In genomic region chr12:89157413-89157812, GRCh38 we compare ENCODE assay signal across 17 cellular contexts.
DNase-seq lines count a peak whose midpoint lies in the region; ATAC-seq, FAIRE-seq and TF ChIP-seq lines count a peak whose summit lies in the region.
"Had no signal": no experiment of that assay in that cellular context is flagged by ENCODE, and none has a peak within 500 bp of the region (broad histone marks: within the 10 kb centered on the region; RNA-seq: fewer than 3 reads in every experiment).

No MANE protein-coding gene starts in this region.

- H3K9me3 ChIP-seq in GM23248 (ENCODE audit: low read depth), result no peaks in the 10 kb centered on the region
- no peaks in the 10 kb centered on the region for H3K9me3 ChIP-seq in astrocyte (ENCODE audit: insufficient read depth, low read depth, low read length)
- no peaks in the 10 kb centered on the region for H3K9me3 ChIP-seq in neural progenitor cell (ENCODE audit: low read depth)

- H3K9me2 ChIP-seq in GM23248 (ENCODE audit: insufficient read depth), result no peaks in the 10 kb centered on the region

- H3K36me3 Mint-ChIP-seq in astrocyte (ENCODE audit: low read depth, unreplicated experiment), result no peaks in the 10 kb centered on the region
- H3K36me3 Mint-ChIP-seq in neural progenitor cell, result no peaks in the 10 kb centered on the region
- H3K36me3 Mint-ChIP-seq: IgD-negative memory B cell, memory B cell had no signal

- no peak overlapping the region for H3K27ac Mint-ChIP-seq in astrocyte (ENCODE audit: unreplicated experiment)
- H3K27ac Mint-ChIP-seq in neural progenitor cell, result peak overlapping the region; percentile 30
- H3K27ac Mint-ChIP-seq: IgD-negative memory B cell, memory B cell had no signal

- H3K4me1 Mint-ChIP-seq in astrocyte (ENCODE audit: low read depth, unreplicated experiment) (peaks cover 11% of the 10 kb centered on the region), neural progenitor cell (peaks cover 20% of the 10 kb centered on the region)

- FAIRE-seq in astrocyte (lab: Jason Lieb, UNC) (peak; percentile 50), frontal cortex (lab: Jason Lieb, UNC) (no peak)

- H3K4me3 ChIP-seq in GM23248, result no peak overlapping the region
- no peak overlapping the region for H3K4me3 ChIP-seq in astrocyte (ENCODE audit: insufficient read depth, low read depth, low read length)
- no peak overlapping the region for H3K4me3 ChIP-seq in neural progenitor cell

- H3F3A ChIP-seq in GM23248 (ENCODE audit: insufficient read depth) (peaks cover 60% of the 10 kb centered on the region), neural progenitor cell (ENCODE audit: low read depth) (no peaks in the 10 kb centered on the region)

- H3K4me1 ChIP-seq in GM23248 (ENCODE audit: insufficient read depth) (peaks cover 72% of the 10 kb centered on the region), astrocyte (ENCODE audit: insufficient read depth, low read length) (peaks cover 24% of the 10 kb centered on the region), neural progenitor cell (peaks cover 18% of the 10 kb centered on the region)

- H3K9ac ChIP-seq in GM23248 (no peak overlapping the region), astrocyte (ENCODE audit: low read length) (no peak overlapping the region), neural progenitor cell (no peak overlapping the region)

- H3K27ac ChIP-seq in GM23248 (peak overlapping the region; percentile 87), astrocyte (ENCODE audit: low read depth, low read length) (no peak overlapping the region), neural progenitor cell (no peak overlapping the region)
- H3K27ac ChIP-seq: C4-2B had no signal

- H3K36me3 ChIP-seq in GM23248 (ENCODE audit: low read depth) (no peaks in the 10 kb centered on the region), astrocyte (ENCODE audit: insufficient read depth, low read length) (no peaks in the 10 kb centered on the region), neural progenitor cell (no peaks in the 10 kb centered on the region)

- WGBS in GM23248 (ENCODE audit: low coverage in 1 of 2, low lambda C conversion rate in 2 of 2, missing lambda C conversion rate in 2 of 2), 2 experiments, result 64% methylated on average over 2 of the region's 2 CpGs

- H3K4me2 ChIP-seq in GM23248 (ENCODE audit: unreplicated experiment) (no peak overlapping the region), astrocyte (ENCODE audit: low read length) (no peak overlapping the region), neural progenitor cell (no peak overlapping the region)

- H3K79me2 ChIP-seq in GM23248 (ENCODE audit: insufficient read depth) (no peaks in the 10 kb centered on the region), astrocyte (ENCODE audit: insufficient read depth, low read length) (no peaks in the 10 kb centered on the region), neural progenitor cell (ENCODE audit: low read depth) (no peaks in the 10 kb centered on the region)

- no peaks in the 10 kb centered on the region for H3K9me3 Mint-ChIP-seq in astrocyte (ENCODE audit: unreplicated experiment)
- no peaks in the 10 kb centered on the region for H3K9me3 Mint-ChIP-seq in neural progenitor cell
- H3K9me3 Mint-ChIP-seq: memory B cell had no signal

- H3K4me3 Mint-ChIP-seq in astrocyte (ENCODE audit: unreplicated experiment), result no peak overlapping the region
- no peak overlapping the region for H3K4me3 Mint-ChIP-seq in neural progenitor cell
- H3K4me3 Mint-ChIP-seq: memory B cell had no signal

- H3K27me3 ChIP-seq in GM23248 (replicated peaks; ENCODE audit: insufficient read depth) (no peaks in the 10 kb centered on the region), astrocyte (ENCODE audit: insufficient read depth, low read length) (no peaks in the 10 kb centered on the region), neural progenitor cell (no peaks in the 10 kb centered on the region)

- no peaks in the 10 kb centered on the region for H3K27me3 Mint-ChIP-seq in astrocyte (ENCODE audit: low read depth, unreplicated experiment)
- H3K27me3 Mint-ChIP-seq in neural progenitor cell (ENCODE audit: insufficient read depth, low read depth), result peaks cover 2% of the 10 kb centered on the region
- H3K27me3 Mint-ChIP-seq: IgD-negative memory B cell had no signal

- ATAC-seq in GM18907 (IDR thresholded peaks at IDR 0.05; ENCODE audit: unreplicated experiment), result no peak
- ATAC-seq: esophagus mucosa, Panc1 had no signal

- DNase-seq in DMS153 (lab: John Stamatoyannopoulos, UW), result peak; percentile 35
- no peak for DNase-seq in DMS153 treated with DMSO at 0.1 percent for 48 hours (lab: John Stamatoyannopoulos, UW; ENCODE audit: unreplicated experiment)
- no peak for DNase-seq in GM23248
- DNase-seq in astrocyte (ENCODE audit: low read depth), result no peak
- DNase-seq in neural progenitor cell (ENCODE audit: low spot score), result no peak
- DNase-seq in effector CD8-positive, alpha-beta T cell (lab: John Stamatoyannopoulos, UW), result no peak
- no peak for DNase-seq in frontal cortex (ENCODE audit: low spot score in 2 of 2)
- DNase-seq: 8988T; activated naive CD4-positive, alpha-beta T cell treated with Interleukin-2 at 50 U/mL for 16 hours; NCI-H774; stimulated activated CD4-positive, alpha-beta T cell treated with anti-CD3 and anti-CD28 coated beads, Interleukin-4, amount 100 ng/mL, for 4 hours had no signal

- TF ChIP-seq CTCF in astrocyte (IDR thresholded peaks at IDR 0.05; ENCODE audit: insufficient read depth, low read depth, low read length) (no peak), neural progenitor cell (IDR thresholded peaks at IDR 0.05) (no peak)

- in situ Hi-C loops in GM23248 (cut with MboI), result no loop called here

- no peaks in the 10 kb centered on the region for H4K20me1 ChIP-seq in GM23248 (ENCODE audit: insufficient read depth)
- H4K20me1 ChIP-seq in astrocyte (ENCODE audit: insufficient read depth, low read length), result no peaks in the 10 kb centered on the region
- no peaks in the 10 kb centered on the region for H4K20me1 ChIP-seq in neural progenitor cell (ENCODE audit: low read depth)

- H2AFZ ChIP-seq in GM23248 (no peak overlapping the region), astrocyte (ENCODE audit: low read depth, low read length) (no peak overlapping the region), neural progenitor cell (replicated peaks) (no peak overlapping the region)
